In the genomic region with DNA sequence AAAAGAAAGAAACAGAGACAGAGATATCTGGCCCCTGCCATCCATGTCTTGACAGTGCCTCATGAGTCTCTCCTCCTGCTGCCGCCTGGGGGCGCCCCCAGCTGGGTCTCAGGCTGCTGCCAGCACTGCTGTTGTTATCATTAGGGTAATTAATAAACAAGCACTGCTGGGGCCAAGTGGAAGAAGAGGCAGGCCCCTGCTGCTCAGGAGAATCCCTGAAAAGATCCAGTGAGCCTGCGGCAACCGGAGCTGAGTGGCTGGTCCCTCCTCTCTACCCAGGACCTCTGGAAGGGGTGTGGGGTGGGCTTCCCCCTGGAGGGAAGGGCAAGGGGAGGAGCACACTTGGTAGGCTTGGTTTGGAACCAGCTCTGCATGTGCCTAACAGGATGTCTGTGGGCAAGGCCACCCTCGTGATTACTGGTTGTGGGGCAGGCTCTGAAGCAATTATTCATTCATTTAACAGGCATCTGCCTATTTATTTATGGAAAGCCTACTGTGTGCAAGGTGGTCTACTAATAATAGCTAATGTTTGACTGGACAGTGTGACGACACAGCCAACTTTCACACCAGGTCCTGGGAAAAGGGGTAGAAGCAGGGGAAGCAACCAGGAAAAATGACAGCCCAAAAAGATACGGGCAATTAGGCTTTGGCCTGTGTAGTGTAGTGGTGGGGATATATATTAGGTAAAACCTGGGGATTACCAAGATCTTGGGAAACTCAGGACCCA, we compare ENCODE assay signal across 8 cellular contexts. TPM values are rescaled to one million over a fixed set of nuclear protein-coding genes. Genes with fewer than 3 reads are reported as not detected.
DNase-seq lines count a peak whose midpoint lies in the region; ATAC-seq and TF ChIP-seq lines count a peak whose summit lies in the region.

No MANE protein-coding gene starts in this region.

- H3K27ac ChIP-seq in RWPE1, result peak overlapping the region; percentile 73

- DNase-seq in HuH-7.5 (ENCODE audit: low spot score) (peak; percentile 82), RWPE1 (ENCODE audit: low spot score) (peak; percentile 66), fibroblast of the aortic adventitia (ENCODE audit: low read depth) (peak; percentile 45), amniotic stem cell (lab: John Stamatoyannopoulos, UW) (no peak)
- DNase-seq in activated T-helper 9 cell treated with anti-CD3 and anti-CD28 coated beads, Interleukin-2, amount 50 U/mL, for 16 hours (ENCODE audit: low read depth), result peak; percentile 66
- peak; percentile 81 to 83 for DNase-seq in stimulated activated naive CD8-positive, alpha-beta T cell treated with anti-CD3 and anti-CD28 coated beads, Interleukin-15, amount 100 ng/mL, for 72 hours

- H3K4me1 ChIP-seq in neuron (ENCODE audit: insufficient read depth, low read length), result peaks cover 28% of the 10 kb centered on the region

- peaks cover 26% of the 10 kb centered on the region for H3K4me1 Mint-ChIP-seq in stimulated activated naive CD8-positive, alpha-beta T cell treated with anti-CD3 and anti-CD28 coated beads, Interleukin-15, amount 100 ng/mL, for 72 hours

- H3K4me3 ChIP-seq in fibroblast of the aortic adventitia (ENCODE audit: low read depth, low read length) (peak overlapping the region; percentile 65), neuron (ENCODE audit: low read length) (peak overlapping the region; percentile 69)

- peak overlapping the region; percentile 19 for H2AFZ ChIP-seq in neuron (ENCODE audit: low read depth, low read length)

- H3K9me3 Mint-ChIP-seq in stimulated activated naive CD8-positive, alpha-beta T cell treated with anti-CD3 and anti-CD28 coated beads, Interleukin-15, amount 100 ng/mL, for 72 hours, result no peaks in the 10 kb centered on the region

- peaks cover 47% of the 10 kb centered on the region for H3K27me3 Mint-ChIP-seq in stimulated activated naive CD8-positive, alpha-beta T cell treated with anti-CD3 and anti-CD28 coated beads, Interleukin-15, amount 100 ng/mL, for 72 hours

- H3K27ac Mint-ChIP-seq in stimulated activated naive CD8-positive, alpha-beta T cell treated with anti-CD3 and anti-CD28 coated beads, Interleukin-15, amount 100 ng/mL, for 72 hours, result peak overlapping the region; percentile 78 to 85

- H3K4me3 Mint-ChIP-seq in stimulated activated naive CD8-positive, alpha-beta T cell treated with anti-CD3 and anti-CD28 coated beads, Interleukin-15, amount 100 ng/mL, for 72 hours, result peak overlapping the region; percentile 87 to 97

- H3K9me3 ChIP-seq in neuron (ENCODE audit: low read length), result no peaks in the 10 kb centered on the region

- peaks cover 3% of the 10 kb centered on the region for H3K27me3 ChIP-seq in neuron (ENCODE audit: insufficient read depth, low read length)

- POLR2A ChIA-PET in RWPE1 (lab: Yijun Ruan, JAX; ENCODE audit: low non-redundant PET), result no interaction called here

- TF ChIP-seq CTCF in GM12873 (IDR thresholded peaks at IDR 0.05; ENCODE audit: insufficient read depth, low read depth, low read length, missing control alignments) (peak; percentile 85), RWPE1 (conservative IDR thresholded peaks at IDR 0.05; ENCODE audit: low read depth) (peak; percentile 95), fibroblast of the aortic adventitia (IDR thresholded peaks at IDR 0.05; ENCODE audit: insufficient read depth, low read length) (peak; percentile 79)

- no peaks in the 10 kb centered on the region for H3K36me3 ChIP-seq in neuron (ENCODE audit: insufficient read depth, low read length)

- CTCF ChIA-PET in RWPE1 (lab: Yijun Ruan, JAX), result interaction anchor here (0.5 to 1.6 kb wide), 13 partner anchors 14 to 253 kb away, joined by 3 to 7 read pairs (median 3); partner anchors contain the start of genes MGA and RPAP1

- peak; percentile 90 for ATAC-seq in stimulated activated naive CD8-positive, alpha-beta T cell treated with anti-CD3 and anti-CD28 coated beads, Interleukin-15, amount 100 ng/mL, for 72 hours

RNA-seq across cellular contexts. Expression of gene TYRO3, which starts 1.2 kb away (rescaled TPM):
- 8.0 and 20.2 TPM in 2 replicates for total RNA-seq in fibroblast of the aortic adventitia (ENCODE audit: low replicate concordance)

RNA-seq across cellular contexts. Expression of gene RPAP1, which starts 13.8 kb away (rescaled TPM):
- total RNA-seq in fibroblast of the aortic adventitia (ENCODE audit: low replicate concordance), result 10.7 and 16.3 TPM in 2 replicates

RNA-seq across cellular contexts. Expression of gene LTK, which starts 44.2 kb away (rescaled TPM):
- total RNA-seq in fibroblast of the aortic adventitia (ENCODE audit: low replicate concordance), result under 0.01 TPM in 1 of 2 replicates, not detected in the other
